In genomic region chr18:34544930-34545329, GRCh38 we compare ENCODE assay signal across 19 cellular contexts.
A peak's percentile ranks its signal among the peaks of the same experiment; 100 is the strongest.
DNase-seq lines count a peak whose midpoint lies in the region; ATAC-seq and TF ChIP-seq lines count a peak whose summit lies in the region.
"Had no signal": no experiment of that assay in that cellular context is flagged by ENCODE, and none has a peak within 500 bp of the region (broad histone marks: within the 10 kb centered on the region; RNA-seq: fewer than 3 reads in every experiment).

No MANE protein-coding gene starts in this region.

- TF ChIP-seq POLR2A in body of pancreas (IDR thresholded peaks at IDR 0.05): no peak

- H3K4me3 ChIP-seq in body of pancreas: no peak overlapping the region
- H3K4me3 ChIP-seq: SJSA1 had no signal

- ATAC-seq in body of pancreas: no peak
- ATAC-seq: Panc1 had no signal

- no peaks in the 10 kb centered on the region for H3K27me3 ChIP-seq in body of pancreas
- H3K27me3 ChIP-seq: SJSA1 had no signal

- intact Hi-C loops in body of pancreas (cut with DNase I): no loop called here

- H3K9me3 ChIP-seq in body of pancreas: no peaks in the 10 kb centered on the region
- H3K9me3 ChIP-seq: SJSA1 had no signal

- 68 to 80% methylated on average over 3 of the region's 3 CpGs for WGBS in body of pancreas, 2 donors

- H3K27ac ChIP-seq in body of pancreas: peak overlapping the region; percentile 59 to 94 (median 83)
- H3K27ac ChIP-seq: 22Rv1, C4-2B, SJSA1 had no signal

- no peaks in the 10 kb centered on the region for H3K36me3 ChIP-seq in body of pancreas (replicated peaks in 1 of 2; ENCODE audit: insufficient read depth in 1 of 2, low read depth in 2 of 2)
- H3K36me3 ChIP-seq: SJSA1 had no signal

- DNase-seq in NCI-H2029 (lab: John Stamatoyannopoulos, UW) (peak; percentile 5), NCI-H2029 treated with DMSO at 0.1 percent for 48 hours (lab: John Stamatoyannopoulos, UW) (no peak), COR-L47 (lab: John Stamatoyannopoulos, UW) (peak; percentile 50), NCI-H146 (lab: John Stamatoyannopoulos, UW) (peak; percentile 50), body of pancreas (no peak), DMS53 (lab: John Stamatoyannopoulos, UW) (no peak), RKO (ENCODE audit: low spot score) (no peak), middle frontal gyrus (ENCODE audit: extremely low spot score, low spot score) (no peak)
- DNase-seq: AML-193, H9, MM.1S, NCI-H187 treated with DMSO at 0.1 percent for 48 hours, NCI-H446, SW 1271, T-helper 2 cell had no signal

- peaks cover 71% of the 10 kb centered on the region for H3K4me1 ChIP-seq in body of pancreas
- H3K4me1 ChIP-seq: SJSA1 had no signal

- TF ChIP-seq CTCF in body of pancreas (IDR thresholded peaks at IDR 0.05): no peak

Comparison
In these comparisons a context has a peak if more than half of its experiments do, and no peak if none do; other contexts are left out.
1. DNase-seq: peak in NCI-H2029 (single experiment), COR-L47 (single experiment) and NCI-H146 (single experiment); none in NCI-H2029 treated with DMSO at 0.1 percent for 48 hours (single experiment), body of pancreas (0 of 4), DMS53 (single experiment), RKO (single experiment) and middle frontal gyrus (single experiment).